Comparison of ENCODE assay signal across 11 cellular contexts in genomic region chr7:74230446-74231231, GRCh38. TPM values are rescaled to one million over a fixed set of nuclear protein-coding genes. Genes with fewer than 3 reads are reported as not detected.
DNase-seq lines count a peak whose midpoint lies in the region; ATAC-seq and TF ChIP-seq lines count a peak whose summit lies in the region.
"Had no signal": no experiment of that assay in that cellular context is flagged by ENCODE, and none has a peak within 500 bp of the region (broad histone marks: within the 10 kb centered on the region; RNA-seq: fewer than 3 reads in every experiment).

No MANE protein-coding gene starts in this region.

- no peak overlapping the region for H3K4me3 Mint-ChIP-seq in CD8-positive, alpha-beta T cell
- H3K4me3 Mint-ChIP-seq in activated T-helper 1 cell treated with anti-CD3 and anti-CD28 coated beads, Interleukin-12 subunit alpha, Interleukin-12 subunit beta, Interleukin-2, Interleukin-4 antibody, amounts not matched to agents 30 ng/mL and 10 ng/mL and 1 ng/mL, durations not matched to agents 14 hours and 24 hours and 36 hours: no peak overlapping the region
- no peak overlapping the region for H3K4me3 Mint-ChIP-seq in CD4-positive, alpha-beta memory T cell

- peaks cover 55% of the 10 kb centered on the region for H3K36me3 Mint-ChIP-seq in CD8-positive, alpha-beta T cell
- H3K36me3 Mint-ChIP-seq in activated T-helper 1 cell treated with anti-CD3 and anti-CD28 coated beads, Interleukin-12 subunit alpha, Interleukin-12 subunit beta, Interleukin-2, Interleukin-4 antibody, amounts not matched to agents 30 ng/mL and 10 ng/mL and 1 ng/mL, durations not matched to agents 14 hours and 24 hours and 36 hours (ENCODE audit: low read depth): peaks cover 41% of the 10 kb centered on the region
- peaks cover 29 to 34% of the 10 kb centered on the region in 2 donors for H3K36me3 Mint-ChIP-seq in CD4-positive, alpha-beta memory T cell

- CTCF ChIA-PET in CD8-positive, alpha-beta T cell (lab: Charles Lee): interaction anchor here (0.7 kb wide), 1 partner anchor 24 kb away, joined by 3 read pairs; no protein-coding TSS in a partner anchor
- CTCF ChIA-PET in CD4-positive, alpha-beta memory T cell (lab: Charles Lee; ENCODE audit: partially characterized antibody): interaction anchor here (1.5 kb wide), 1 partner anchor 24 kb away, joined by 7 read pairs; no protein-coding TSS in a partner anchor

- H3K9me3 Mint-ChIP-seq in CD8-positive, alpha-beta T cell: no peaks in the 10 kb centered on the region
- H3K9me3 Mint-ChIP-seq in activated T-helper 1 cell treated with anti-CD3 and anti-CD28 coated beads, Interleukin-12 subunit alpha, Interleukin-12 subunit beta, Interleukin-2, Interleukin-4 antibody, amounts not matched to agents 30 ng/mL and 10 ng/mL and 1 ng/mL, durations not matched to agents 14 hours and 24 hours and 36 hours: no peaks in the 10 kb centered on the region
- no peaks in the 10 kb centered on the region for H3K9me3 Mint-ChIP-seq in CD4-positive, alpha-beta memory T cell

- H3K27me3 Mint-ChIP-seq in CD8-positive, alpha-beta T cell (ENCODE audit: low read depth): no peaks in the 10 kb centered on the region
- no peaks in the 10 kb centered on the region for H3K27me3 Mint-ChIP-seq in activated T-helper 1 cell treated with anti-CD3 and anti-CD28 coated beads, Interleukin-12 subunit alpha, Interleukin-12 subunit beta, Interleukin-2, Interleukin-4 antibody, amounts not matched to agents 30 ng/mL and 10 ng/mL and 1 ng/mL, durations not matched to agents 14 hours and 24 hours and 36 hours (ENCODE audit: insufficient read depth)
- no peaks in the 10 kb centered on the region for H3K27me3 Mint-ChIP-seq in CD4-positive, alpha-beta memory T cell

- intact Hi-C loops in CD8-positive, alpha-beta T cell (cut with DNase I, micrococcal nuclease): no loop called here
- intact Hi-C loops in activated T-helper 1 cell treated with anti-CD3 and anti-CD28 coated beads, Interleukin-12 subunit alpha, Interleukin-12 subunit beta, Interleukin-2, Interleukin-4 antibody, amounts not matched to agents 30 ng/mL and 10 ng/mL and 1 ng/mL, durations not matched to agents 14 hours and 24 hours and 36 hours (cut with micrococcal nuclease): no loop called here
- intact Hi-C loops in CD4-positive, alpha-beta memory T cell (cut with micrococcal nuclease): no loop called here

- no peak for DNase-seq in CD8-positive, alpha-beta T cell
- no peak for DNase-seq in activated T-helper 1 cell treated with anti-CD3 and anti-CD28 coated beads, Interleukin-12 subunit alpha, Interleukin-12 subunit beta, Interleukin-2, Interleukin-4 antibody, amounts not matched to agents 30 ng/mL and 10 ng/mL and 1 ng/mL, durations not matched to agents 14 hours and 24 hours and 36 hours (ENCODE audit: low spot score)
- DNase-seq in NCI-H2029 treated with DMSO at 0.1 percent for 48 hours (lab: John Stamatoyannopoulos, UW): no peak
- no peak for DNase-seq in DMS 273 (lab: John Stamatoyannopoulos, UW; ENCODE audit: unreplicated experiment)
- no peak for DNase-seq in T1000 (lab: John Stamatoyannopoulos, UW)
- DNase-seq in CD4-positive, alpha-beta memory T cell: no peak
- DNase-seq: activated T-cell treated with anti-CD3 and anti-CD28 coated beads, Interleukin-2, amount 50 U/mL, for 1 hour; NCI-H1436 had no signal

- no peak for ATAC-seq in CD8-positive, alpha-beta T cell
- ATAC-seq in GM19351 (IDR thresholded peaks at IDR 0.05; ENCODE audit: unreplicated experiment) (peak; percentile 57), HG03108 (IDR thresholded peaks at IDR 0.05; ENCODE audit: unreplicated experiment) (peak; percentile 11)

- H3K4me1 ChIP-seq in CD8-positive, alpha-beta T cell (ENCODE audit: insufficient read depth, low read length): no peaks in the 10 kb centered on the region
- no peaks in the 10 kb centered on the region for H3K4me1 ChIP-seq in CD4-positive, alpha-beta memory T cell (ENCODE audit: insufficient read depth, low read length)

- no peaks in the 10 kb centered on the region for H3K27me3 ChIP-seq in CD8-positive, alpha-beta T cell (ENCODE audit: insufficient read depth, low read length)
- H3K27me3 ChIP-seq in CD4-positive, alpha-beta memory T cell (ENCODE audit: insufficient read depth, low read length): no peaks in the 10 kb centered on the region

- H3K27ac ChIP-seq in CD8-positive, alpha-beta T cell (ENCODE audit: low read depth, low read length): no peak overlapping the region
- H3K27ac ChIP-seq in CD4-positive, alpha-beta memory T cell (ENCODE audit: low read depth, low read length): no peak overlapping the region
- H3K27ac ChIP-seq: coronary artery had no signal

- POLR2A ChIA-PET in CD8-positive, alpha-beta T cell (lab: Charles Lee): no interaction called here
- POLR2A ChIA-PET in CD4-positive, alpha-beta memory T cell (lab: Charles Lee; ENCODE audit: partially characterized antibody): no interaction called here

- no peak overlapping the region for H3K4me3 ChIP-seq in CD8-positive, alpha-beta T cell (ENCODE audit: low read depth, low read length)
- H3K4me3 ChIP-seq in CD4-positive, alpha-beta memory T cell (ENCODE audit: low read length in 2 of 2): no peak overlapping the region
- H3K4me3 ChIP-seq: coronary artery had no signal

- no peaks in the 10 kb centered on the region for H3K36me3 ChIP-seq in CD8-positive, alpha-beta T cell (ENCODE audit: insufficient read depth, low read length)
- H3K36me3 ChIP-seq in CD4-positive, alpha-beta memory T cell (ENCODE audit: insufficient read depth, low read length): peaks cover 12% of the 10 kb centered on the region

- no peak for TF ChIP-seq CTCF in CD8-positive, alpha-beta T cell (IDR thresholded peaks at IDR 0.05)

- H3K27ac Mint-ChIP-seq in CD8-positive, alpha-beta T cell: peak overlapping the region; percentile 27
- peak overlapping the region; percentile 34 for H3K27ac Mint-ChIP-seq in activated T-helper 1 cell treated with anti-CD3 and anti-CD28 coated beads, Interleukin-12 subunit alpha, Interleukin-12 subunit beta, Interleukin-2, Interleukin-4 antibody, amounts not matched to agents 30 ng/mL and 10 ng/mL and 1 ng/mL, durations not matched to agents 14 hours and 24 hours and 36 hours
- H3K27ac Mint-ChIP-seq in CD4-positive, alpha-beta memory T cell: no peak overlapping the region

- no peaks in the 10 kb centered on the region for H3K9me3 ChIP-seq in CD8-positive, alpha-beta T cell (ENCODE audit: low read length)
- no peaks in the 10 kb centered on the region for H3K9me3 ChIP-seq in CD4-positive, alpha-beta memory T cell (ENCODE audit: control insufficient read depth in 1 of 2, low read length in 2 of 2)

- peaks cover 2% of the 10 kb centered on the region for H3K4me1 Mint-ChIP-seq in CD8-positive, alpha-beta T cell (ENCODE audit: low read depth)
- H3K4me1 Mint-ChIP-seq in activated T-helper 1 cell treated with anti-CD3 and anti-CD28 coated beads, Interleukin-12 subunit alpha, Interleukin-12 subunit beta, Interleukin-2, Interleukin-4 antibody, amounts not matched to agents 30 ng/mL and 10 ng/mL and 1 ng/mL, durations not matched to agents 14 hours and 24 hours and 36 hours (ENCODE audit: low read depth): peaks cover 12% of the 10 kb centered on the region
- peaks cover 3 to 6% (median 4%) of the 10 kb centered on the region in 4 donors for H3K4me1 Mint-ChIP-seq in CD4-positive, alpha-beta memory T cell

RNA-seq across cellular contexts. Expression of gene LAT2, which starts 20.8 kb away (rescaled TPM):
- total RNA-seq in CD8-positive, alpha-beta T cell: 1 to 10 TPM; 1.3 to 1.4 TPM
- 15.5 and 18.3 TPM in 2 replicates for total RNA-seq in activated T-helper 1 cell treated with anti-CD3 and anti-CD28 coated beads, Interleukin-12 subunit alpha, Interleukin-12 subunit beta, Interleukin-2, Interleukin-4 antibody, amounts not matched to agents 30 ng/mL and 10 ng/mL and 1 ng/mL, durations not matched to agents 14 hours and 24 hours and 36 hours
- 1 to 10 TPM; 2.7 to 2.8 TPM for total RNA-seq in CD4-positive, alpha-beta memory T cell
- polyA plus RNA-seq in CD4-positive, alpha-beta memory T cell: 1 to 10 TPM; 1.6 to 3.6 TPM

RNA-seq across cellular contexts. Expression of gene RFC2, which starts 23.6 kb away (rescaled TPM):
- 10 to 100 TPM in 1 of 2 experiments, 1 to 10 TPM in 1; 8.8 to 10.7 TPM for total RNA-seq in CD8-positive, alpha-beta T cell
- total RNA-seq in activated T-helper 1 cell treated with anti-CD3 and anti-CD28 coated beads, Interleukin-12 subunit alpha, Interleukin-12 subunit beta, Interleukin-2, Interleukin-4 antibody, amounts not matched to agents 30 ng/mL and 10 ng/mL and 1 ng/mL, durations not matched to agents 14 hours and 24 hours and 36 hours: 87.3 and 89.1 TPM in 2 replicates
- 10 to 100 TPM; 15.7 to 17.7 TPM for total RNA-seq in CD4-positive, alpha-beta memory T cell
- 10 to 100 TPM; 20.7 to 32.3 TPM for polyA plus RNA-seq in CD4-positive, alpha-beta memory T cell

RNA-seq across cellular contexts. Expression of gene EIF4H, which starts 56.5 kb away (rescaled TPM):
- total RNA-seq in CD8-positive, alpha-beta T cell: 100 to 1,000 TPM; 330 to 357 TPM
- 343 and 355 TPM in 2 replicates for total RNA-seq in activated T-helper 1 cell treated with anti-CD3 and anti-CD28 coated beads, Interleukin-12 subunit alpha, Interleukin-12 subunit beta, Interleukin-2, Interleukin-4 antibody, amounts not matched to agents 30 ng/mL and 10 ng/mL and 1 ng/mL, durations not matched to agents 14 hours and 24 hours and 36 hours
- total RNA-seq in CD4-positive, alpha-beta memory T cell: 100 to 1,000 TPM; 167 to 168 TPM
- 100 to 1,000 TPM; 225 to 316 TPM for polyA plus RNA-seq in CD4-positive, alpha-beta memory T cell

RNA-seq across cellular contexts. Expression of gene CLIP2, which starts 58.6 kb away (rescaled TPM):
- 1 to 10 TPM; 2.1 to 2.7 TPM for total RNA-seq in CD8-positive, alpha-beta T cell
- total RNA-seq in activated T-helper 1 cell treated with anti-CD3 and anti-CD28 coated beads, Interleukin-12 subunit alpha, Interleukin-12 subunit beta, Interleukin-2, Interleukin-4 antibody, amounts not matched to agents 30 ng/mL and 10 ng/mL and 1 ng/mL, durations not matched to agents 14 hours and 24 hours and 36 hours: 1.5 and 1.7 TPM in 2 replicates
- 1 to 10 TPM; 3.0 to 5.7 TPM for total RNA-seq in CD4-positive, alpha-beta memory T cell
- polyA plus RNA-seq in CD4-positive, alpha-beta memory T cell: under 1 TPM; 0.15 to 0.36 TPM

Comparison
In these comparisons a context has a peak if more than half of its experiments do, and no peak if none do; other contexts are left out.
1. H3K27ac Mint-ChIP-seq: peak in CD8-positive, alpha-beta T cell (single experiment) and activated T-helper 1 cell treated with anti-CD3 and anti-CD28 coated beads, Interleukin-12 subunit alpha, Interleukin-12 subunit beta, Interleukin-2, Interleukin-4 antibody, amounts not matched to agents 30 ng/mL and 10 ng/mL and 1 ng/mL, durations not matched to agents 14 hours and 24 hours and 36 hours (single experiment); none in CD4-positive, alpha-beta memory T cell (0 of 7).